17 cellular contexts compared by ENCODE assay signal in the genomic region with DNA sequence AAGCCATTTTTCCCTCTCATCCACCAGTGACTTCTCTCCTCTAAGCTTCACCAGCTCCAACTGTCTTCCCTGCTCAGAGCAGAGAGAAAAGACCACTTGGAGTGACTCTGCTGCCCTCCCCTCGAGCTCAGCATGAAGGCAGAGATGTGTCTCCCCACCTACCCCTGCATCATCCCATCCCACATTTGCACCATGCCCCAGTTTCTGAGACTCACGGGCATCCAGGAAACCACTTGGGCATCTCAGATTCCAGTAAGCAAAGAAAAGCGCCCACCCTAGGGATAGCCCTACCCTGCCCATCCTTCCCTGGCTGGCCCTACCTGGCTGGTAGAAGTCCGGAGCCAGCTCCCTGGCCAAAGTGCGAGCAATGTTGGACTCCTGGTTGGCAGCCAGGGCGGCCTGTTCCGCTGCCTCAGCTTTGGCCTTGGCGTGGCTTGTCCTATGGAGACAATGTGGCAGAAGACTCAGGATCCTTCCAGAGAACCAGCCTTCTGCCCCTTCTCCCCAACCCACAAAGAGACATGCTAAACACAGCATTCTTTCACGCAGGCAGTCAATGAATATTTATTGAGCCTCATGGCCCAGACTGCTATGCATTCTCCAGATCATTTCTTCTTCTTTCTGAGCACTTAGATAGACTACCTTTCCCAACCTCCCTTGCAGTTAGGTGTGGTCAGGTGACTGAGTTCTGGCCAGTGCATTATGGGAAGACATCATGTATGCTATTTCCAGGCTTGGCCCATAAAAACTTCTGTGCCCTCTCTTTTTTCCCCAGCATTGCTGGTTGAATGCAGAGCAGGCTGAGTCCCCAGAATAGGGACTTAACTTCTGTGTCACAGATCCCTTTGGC.
"Had no signal": no experiment of that assay in that cellular context is flagged by ENCODE, and none has a peak within 500 bp of the region (broad histone marks: within the 10 kb centered on the region; RNA-seq: fewer than 3 reads in every experiment).

No MANE protein-coding gene starts in this region.

- H3K27ac Mint-ChIP-seq: activated CD4-positive, alpha-beta T cell treated with anti-CD3 and anti-CD28 coated beads, Interleukin-2, amount 10 ng/mL, durations not matched to agents 7 days and 5 days; activated naive CD8-positive, alpha-beta T cell treated with anti-CD3 and anti-CD28 coated beads, Interleukin-2, amount 10 ng/mL, durations not matched to agents 7 days and 5 days; activated T-helper 1 cell treated with anti-CD3 and anti-CD28 coated beads, Interleukin-12 subunit alpha, Interleukin-12 subunit beta, Interleukin-2, Interleukin-4 antibody, amounts not matched to agents 30 ng/mL and 10 ng/mL and 1 ng/mL, durations not matched to agents 14 hours and 24 hours and 36 hours; nephron had no signal

- DNase-seq: activated CD4-positive, alpha-beta T cell treated with anti-CD3 and anti-CD28 coated beads, Interleukin-2, amount 10 ng/mL, durations not matched to agents 7 days and 5 days; activated CD4-positive, CD25-positive, alpha-beta regulatory T cell; activated naive CD8-positive, alpha-beta T cell treated with anti-CD3 and anti-CD28 coated beads, Interleukin-2, amount 10 ng/mL, durations not matched to agents 7 days and 5 days; hippocampal formation; kidney; stimulated activated CD4-positive, alpha-beta T cell treated with anti-CD3 and anti-CD28 coated beads, Interleukin-12 subunit alpha, Interleukin-12 subunit beta, amount 100 ng/mL, for 4 hours; stimulated activated CD4-positive, alpha-beta T cell treated with anti-CD3 and anti-CD28 coated beads, Interleukin-2, amount 100 ng/mL, for 24 hours; stomach; T-helper 2 cell; testis; upper lobe of right lung had no signal

- H3K36me3 Mint-ChIP-seq: activated naive CD8-positive, alpha-beta T cell treated with anti-CD3 and anti-CD28 coated beads, Interleukin-2, amount 10 ng/mL, durations not matched to agents 7 days and 5 days had no signal

- H3K27me3 ChIP-seq: ascending aorta, testis had no signal

- H3K4me3 Mint-ChIP-seq: activated CD4-positive, alpha-beta T cell treated with anti-CD3 and anti-CD28 coated beads, Interleukin-2, amount 10 ng/mL, durations not matched to agents 7 days and 5 days; activated naive CD8-positive, alpha-beta T cell treated with anti-CD3 and anti-CD28 coated beads, Interleukin-2, amount 10 ng/mL, durations not matched to agents 7 days and 5 days; activated T-helper 1 cell treated with anti-CD3 and anti-CD28 coated beads, Interleukin-12 subunit alpha, Interleukin-12 subunit beta, Interleukin-2, Interleukin-4 antibody, amounts not matched to agents 30 ng/mL and 10 ng/mL and 1 ng/mL, durations not matched to agents 14 hours and 24 hours and 36 hours; nephron had no signal

- H3K27ac ChIP-seq: prostate gland, testis, upper lobe of right lung had no signal

- H3K4me1 ChIP-seq: prostate gland, testis, upper lobe of right lung had no signal

- H3K4me3 ChIP-seq: ascending aorta, prostate gland, stomach, testis, upper lobe of right lung had no signal

- H3K36me3 ChIP-seq: prostate gland, stomach, upper lobe of right lung had no signal

- FAIRE-seq: bronchial epithelial cell, kidney, TTC549 had no signal

- ATAC-seq: upper lobe of right lung had no signal

- H3K9me3 Mint-ChIP-seq: activated CD4-positive, alpha-beta T cell treated with anti-CD3 and anti-CD28 coated beads, Interleukin-2, amount 10 ng/mL, durations not matched to agents 7 days and 5 days; activated naive CD8-positive, alpha-beta T cell treated with anti-CD3 and anti-CD28 coated beads, Interleukin-2, amount 10 ng/mL, durations not matched to agents 7 days and 5 days; activated T-helper 1 cell treated with anti-CD3 and anti-CD28 coated beads, Interleukin-12 subunit alpha, Interleukin-12 subunit beta, Interleukin-2, Interleukin-4 antibody, amounts not matched to agents 30 ng/mL and 10 ng/mL and 1 ng/mL, durations not matched to agents 14 hours and 24 hours and 36 hours; nephron had no signal

- H3K9me3 ChIP-seq: ascending aorta, prostate gland, stomach, testis, upper lobe of right lung had no signal
